In genomic region chr1:117930484-117930883, GRCh38 we compare ENCODE assay signal across 8 cellular contexts. TPM values are rescaled to one million over a fixed set of nuclear protein-coding genes. Genes with fewer than 3 reads are reported as not detected.
DNase-seq lines count a peak whose midpoint lies in the region; ATAC-seq and TF ChIP-seq lines count a peak whose summit lies in the region.

No MANE protein-coding gene starts in this region.

- DNase-seq in GM06990 (ENCODE audit: extremely low read depth, insufficient read length) (no peak), NT2/D1 (ENCODE audit: low read depth, low spot score) (no peak), endothelial cell (ENCODE audit: low spot score) (no peak), DMS53 (lab: John Stamatoyannopoulos, UW) (no peak), SHP77 (lab: John Stamatoyannopoulos, UW) (no peak), GM03348 (ENCODE audit: low spot score) (no peak)

- peaks cover 30% of the 10 kb centered on the region for H3K4me1 Mint-ChIP-seq in endothelial cell (ENCODE audit: unreplicated experiment)

- no peaks in the 10 kb centered on the region for H3K27me3 ChIP-seq in GM06990 (replicated peaks; ENCODE audit: control insufficient read depth, insufficient read depth, low read length)
- no peaks in the 10 kb centered on the region for H3K27me3 ChIP-seq in NT2/D1 (ENCODE audit: insufficient read depth, insufficient read length)
- H3K27me3 ChIP-seq in neutrophil, result no peaks in the 10 kb centered on the region

- H3K4me3 ChIP-seq in GM06990 (replicated peaks; ENCODE audit: low read depth, low read length) (peak overlapping the region; percentile 99), NT2/D1 (ENCODE audit: insufficient read length, low read depth) (peak overlapping the region; percentile 100), neutrophil (ENCODE audit: low read depth in 1 of 2, low read length in 1 of 2) (peak overlapping the region; percentile 85 to 95)

- no peak for ATAC-seq in GM21423 (IDR thresholded peaks at IDR 0.05; ENCODE audit: unreplicated experiment)

- H3K36me3 Mint-ChIP-seq in endothelial cell (ENCODE audit: low read depth, unreplicated experiment), result no peaks in the 10 kb centered on the region

- H3K27ac Mint-ChIP-seq in endothelial cell (ENCODE audit: unreplicated experiment), result peak overlapping the region; percentile 86

- H3K27ac ChIP-seq in neutrophil, result no peak overlapping the region

- H3K4me3 Mint-ChIP-seq in endothelial cell (ENCODE audit: unreplicated experiment), result peak overlapping the region; percentile 99

- no peaks in the 10 kb centered on the region for H3K4me1 ChIP-seq in NT2/D1 (ENCODE audit: insufficient read depth, insufficient read length)
- H3K4me1 ChIP-seq in neutrophil (ENCODE audit: control insufficient read depth in 1 of 2, insufficient read depth in 1 of 2, low read depth in 1 of 2, low read length in 1 of 2), result peaks cover 30 to 45% of the 10 kb centered on the region in 2 experiments

- H3K9me3 ChIP-seq in NT2/D1 (ENCODE audit: insufficient read depth, low read length) (no peaks in the 10 kb centered on the region), neutrophil (no peaks in the 10 kb centered on the region)

- H3K27me3 Mint-ChIP-seq in endothelial cell (ENCODE audit: unreplicated experiment), result peaks cover 14% of the 10 kb centered on the region

- H3K9ac ChIP-seq in NT2/D1 (ENCODE audit: insufficient read length, low read depth), result peak overlapping the region; percentile 98

- no peaks in the 10 kb centered on the region for H3K36me3 ChIP-seq in GM06990 (ENCODE audit: control insufficient read depth, insufficient read depth, low read length)
- peaks cover 34% of the 10 kb centered on the region for H3K36me3 ChIP-seq in NT2/D1 (ENCODE audit: insufficient read depth, insufficient read length, low read length)
- no peaks in the 10 kb centered on the region for H3K36me3 ChIP-seq in neutrophil

- no peaks in the 10 kb centered on the region for H3K9me3 Mint-ChIP-seq in endothelial cell (ENCODE audit: unreplicated experiment)

- TF ChIP-seq CTCF in GM06990 (IDR thresholded peaks at IDR 0.05; ENCODE audit: insufficient read depth, low read length, poor library complexity, severe bottlenecking) (no peak), endothelial cell (IDR thresholded peaks at IDR 0.05; ENCODE audit: unreplicated experiment) (no peak), neutrophil (IDR thresholded peaks at IDR 0.05) (no peak)

RNA-seq across cellular contexts. Expression of gene WDR3, which starts 0.9 kb away (rescaled TPM):
- total RNA-seq in endothelial cell (ENCODE audit: unreplicated experiment), result 26.8 TPM

RNA-seq across cellular contexts. Expression of gene GDAP2, which starts 1.1 kb away (rescaled TPM):
- 21.5 TPM for total RNA-seq in endothelial cell (ENCODE audit: unreplicated experiment)
